In the genomic region with DNA sequence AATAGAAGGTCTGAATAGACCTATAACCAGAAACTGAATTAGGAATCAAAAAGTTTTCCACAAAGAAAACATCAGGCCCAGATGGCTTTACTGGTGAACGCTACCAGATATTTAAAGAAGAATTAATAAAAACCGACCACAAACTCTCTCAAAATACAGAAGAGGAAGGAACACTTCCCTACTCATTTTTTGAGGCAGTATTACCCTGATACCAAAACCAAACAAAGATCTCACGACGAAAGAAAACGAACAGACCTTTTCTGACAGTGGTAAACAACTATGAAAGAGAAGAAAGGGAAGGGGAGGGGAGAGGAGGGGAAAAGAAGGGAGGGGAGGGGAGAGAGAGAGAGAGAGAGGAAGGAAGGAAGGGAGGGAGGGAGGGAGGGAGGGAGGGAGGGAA, we compare ENCODE assay signal across 9 cellular contexts. TPM values are rescaled to one million over a fixed set of nuclear protein-coding genes. Genes with fewer than 3 reads are reported as not detected.
DNase-seq lines count a peak whose midpoint lies in the region; ATAC-seq and TF ChIP-seq lines count a peak whose summit lies in the region.
"Had no signal": no experiment of that assay in that cellular context is flagged by ENCODE, and none has a peak within 500 bp of the region (broad histone marks: within the 10 kb centered on the region; RNA-seq: fewer than 3 reads in every experiment).

No MANE protein-coding gene starts in this region.

- no TSS peak for BruUV-seq in Caco-2 (replicated peaks; lab: Mats Ljungman, UMichigan)

- peaks cover 17% of the 10 kb centered on the region for H3K36me3 Mint-ChIP-seq in stimulated activated naive CD8-positive, alpha-beta T cell treated with anti-CD3 and anti-CD28 coated beads, Interleukin-15, Interleukin-2, amounts not matched to agents 100 ng/mL and 50 ng/mL, for 24 hours (ENCODE audit: low read depth)
- peaks cover 4 to 15% of the 10 kb centered on the region in 2 donors for H3K36me3 Mint-ChIP-seq in activated naive CD4-positive, alpha-beta T cell treated with anti-CD3 and anti-CD28 coated beads, Interleukin-2, amount 50 U/mL, for 72 hours
- peaks cover 5% of the 10 kb centered on the region for H3K36me3 Mint-ChIP-seq in Caco-2 (ENCODE audit: insufficient read depth, unreplicated experiment)

- no peak overlapping the region for H3K27ac ChIP-seq in esophagus squamous epithelium
- H3K27ac ChIP-seq: prostate gland had no signal

- TF ChIP-seq POLR2A in esophagus squamous epithelium (IDR thresholded peaks at IDR 0.05), result no peak

- peak overlapping the region; percentile 90 for H3K27ac Mint-ChIP-seq in stimulated activated naive CD8-positive, alpha-beta T cell treated with anti-CD3 and anti-CD28 coated beads, Interleukin-15, Interleukin-2, amounts not matched to agents 100 ng/mL and 50 ng/mL, for 24 hours
- peak overlapping the region; percentile 62 to 68 for H3K27ac Mint-ChIP-seq in activated naive CD4-positive, alpha-beta T cell treated with anti-CD3 and anti-CD28 coated beads, Interleukin-2, amount 50 U/mL, for 72 hours
- no peak overlapping the region for H3K27ac Mint-ChIP-seq in Caco-2 (ENCODE audit: unreplicated experiment)

- no peaks in the 10 kb centered on the region for H3K9me3 Mint-ChIP-seq in stimulated activated naive CD8-positive, alpha-beta T cell treated with anti-CD3 and anti-CD28 coated beads, Interleukin-15, Interleukin-2, amounts not matched to agents 100 ng/mL and 50 ng/mL, for 24 hours
- H3K9me3 Mint-ChIP-seq in activated naive CD4-positive, alpha-beta T cell treated with anti-CD3 and anti-CD28 coated beads, Interleukin-2, amount 50 U/mL, for 72 hours, result peaks cover 0 to 5% of the 10 kb centered on the region in 2 donors
- no peaks in the 10 kb centered on the region for H3K9me3 Mint-ChIP-seq in Caco-2 (ENCODE audit: unreplicated experiment)

- no peaks in the 10 kb centered on the region for H3K9me3 ChIP-seq in esophagus squamous epithelium
- no peaks in the 10 kb centered on the region for H3K9me3 ChIP-seq in Caco-2
- H3K9me3 ChIP-seq: prostate gland had no signal

- H3K4me3 Mint-ChIP-seq in stimulated activated naive CD8-positive, alpha-beta T cell treated with anti-CD3 and anti-CD28 coated beads, Interleukin-15, Interleukin-2, amounts not matched to agents 100 ng/mL and 50 ng/mL, for 24 hours, result peak overlapping the region; percentile 39
- no peak overlapping the region for H3K4me3 Mint-ChIP-seq in Caco-2 (ENCODE audit: unreplicated experiment)

- peaks cover 90% of the 10 kb centered on the region for H3K4me1 Mint-ChIP-seq in stimulated activated naive CD8-positive, alpha-beta T cell treated with anti-CD3 and anti-CD28 coated beads, Interleukin-15, Interleukin-2, amounts not matched to agents 100 ng/mL and 50 ng/mL, for 24 hours (ENCODE audit: low read depth)
- peaks cover 49% of the 10 kb centered on the region for H3K4me1 Mint-ChIP-seq in Caco-2 (ENCODE audit: low read depth, unreplicated experiment)

- H3K27me3 ChIP-seq in esophagus squamous epithelium, result no peaks in the 10 kb centered on the region
- H3K27me3 ChIP-seq in Caco-2 (replicated peaks; ENCODE audit: control insufficient read depth, insufficient read depth, low read length), result no peaks in the 10 kb centered on the region

- intact Hi-C loops in esophagus squamous epithelium (cut with DNase I), result no loop called here
- intact Hi-C loops in Caco-2 (cut with micrococcal nuclease; ENCODE audit: unreplicated experiment), result no loop called here

- no peak overlapping the region for H3K4me3 ChIP-seq in esophagus squamous epithelium
- no peak overlapping the region for H3K4me3 ChIP-seq in Caco-2 (ENCODE audit: low read depth, low read length)
- H3K4me3 ChIP-seq: prostate gland had no signal

- TF ChIP-seq CTCF in esophagus squamous epithelium (IDR thresholded peaks at IDR 0.05) (no peak), Caco-2 (IDR thresholded peaks at IDR 0.05; ENCODE audit: insufficient read depth in 1 of 2, low read depth in 1 of 2, low read length in 1 of 2, severe bottlenecking in 1 of 2, unreplicated experiment in 1 of 2) (no peak)

- no peaks in the 10 kb centered on the region for H3K27me3 Mint-ChIP-seq in stimulated activated naive CD8-positive, alpha-beta T cell treated with anti-CD3 and anti-CD28 coated beads, Interleukin-15, Interleukin-2, amounts not matched to agents 100 ng/mL and 50 ng/mL, for 24 hours
- H3K27me3 Mint-ChIP-seq in Caco-2 (ENCODE audit: insufficient read depth, unreplicated experiment), result no peaks in the 10 kb centered on the region

- H3K4me1 ChIP-seq in esophagus squamous epithelium (peaks cover 19 to 93% (median 45%) of the 10 kb centered on the region in 3 donors), Caco-2 (peaks cover 67% of the 10 kb centered on the region)

- POLR2A ChIA-PET in Caco-2 (lab: Charles Lee), result no interaction called here

- no peak for ATAC-seq in stimulated activated naive CD8-positive, alpha-beta T cell treated with anti-CD3 and anti-CD28 coated beads, Interleukin-15, Interleukin-2, amounts not matched to agents 100 U/mL and 50 U/mL, for 24 hours
- ATAC-seq in HG03460 (IDR thresholded peaks at IDR 0.05; ENCODE audit: unreplicated experiment) (peak; percentile 38), GM19023 (IDR thresholded peaks at IDR 0.05; ENCODE audit: unreplicated experiment) (no peak)
- no peak for ATAC-seq in activated naive CD4-positive, alpha-beta T cell treated with anti-CD3 and anti-CD28 coated beads, Interleukin-2, amount 50 U/mL, for 72 hours

- WGBS in esophagus squamous epithelium, 2 donors, result 61 to 77% methylated on average over 5 of the region's 5 CpGs

- CTCF ChIA-PET in Caco-2 (lab: Charles Lee), result no interaction called here

- H3K36me3 ChIP-seq in esophagus squamous epithelium (no peaks in the 10 kb centered on the region), Caco-2 (ENCODE audit: control insufficient read depth, insufficient read depth, low read length) (no peaks in the 10 kb centered on the region)
- H3K36me3 ChIP-seq: prostate gland had no signal

- DNase-seq in stimulated activated naive CD8-positive, alpha-beta T cell treated with anti-CD3 and anti-CD28 coated beads, Interleukin-15, Interleukin-2, amounts not matched to agents 100 U/mL and 50 U/mL, for 24 hours, result no peak
- DNase-seq in activated naive CD4-positive, alpha-beta T cell treated with anti-CD3 and anti-CD28 coated beads, Interleukin-2, amount 50 U/mL, for 72 hours (ENCODE audit: low spot score in 2 of 2), result no peak
- no peak for DNase-seq in NCI-H524 treated with DMSO at 0.1 percent for 48 hours (lab: John Stamatoyannopoulos, UW)
- DNase-seq in esophagus squamous epithelium (lab: John Stamatoyannopoulos, UW), result no peak
- DNase-seq in Caco-2, result no peak

RNA-seq across cellular contexts. Expression of gene B4GALT1, which starts 13.5 kb away (rescaled TPM):
- total RNA-seq in activated naive CD4-positive, alpha-beta T cell treated with anti-CD3 and anti-CD28 coated beads, Interleukin-2, amount 50 U/mL, for 72 hours, result 10 to 100 TPM; 47.8 to 49.2 TPM
- 10 to 100 TPM; 42.3 to 60.4 (median 47.9) TPM for total RNA-seq in esophagus squamous epithelium
- total RNA-seq in Caco-2 (2022), result 104 and 121 TPM in 2 replicates
